18 cellular contexts compared by ENCODE assay signal in the genomic region with DNA sequence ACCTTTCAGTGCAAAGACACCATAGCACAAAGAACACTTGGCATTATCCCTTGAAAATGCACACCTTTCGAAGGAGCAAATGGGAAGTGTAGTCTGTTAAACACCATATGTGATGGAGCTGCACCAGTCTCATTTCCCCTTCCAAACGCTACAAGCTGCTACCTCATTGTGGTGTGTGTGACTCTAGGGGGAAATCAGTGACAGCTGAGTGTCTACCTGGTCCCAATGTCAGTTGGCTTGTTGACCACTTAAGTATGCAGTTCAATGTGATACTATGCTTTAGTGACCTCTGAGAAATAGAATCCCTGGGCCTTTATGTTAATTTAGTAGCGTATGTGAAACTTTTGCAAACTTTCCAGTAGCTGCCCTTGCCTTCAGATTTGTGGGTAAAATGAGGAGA.
"Had no signal": no experiment of that assay in that cellular context is flagged by ENCODE, and none has a peak within 500 bp of the region (broad histone marks: within the 10 kb centered on the region; RNA-seq: fewer than 3 reads in every experiment).

No MANE protein-coding gene starts in this region.

- DNase-seq: esophagus squamous epithelium; foreskin fibroblast; left colon; left ventricle myocardium superior; naive thymus-derived CD8-positive, alpha-beta T cell; posterior cingulate gyrus; spleen; stimulated activated CD4-positive, alpha-beta T cell treated with anti-CD3 and anti-CD28 coated beads, Interleukin-15, amount 100 ng/mL, for 24 hours; stimulated activated CD4-positive, alpha-beta T cell treated with anti-CD3 and anti-CD28 coated beads, Interleukin-1b, Interleukin-23, amount 100 ng/mL, for 48 hours; stimulated activated CD4-positive, alpha-beta T cell treated with anti-CD3 and anti-CD28 coated beads, Interleukin-4, amount 100 ng/mL, for 24 hours; stimulated activated naive CD4-positive, alpha-beta T cell; stomach; substantia nigra; transverse colon had no signal

- H3K27me3 Mint-ChIP-seq: dendritic cell treated with granulocyte-macrophage colony-stimulating factor and Interleukin-4, amounts not matched to agents 40 ng/mL and 50 ng/mL, for 4 days; naive thymus-derived CD8-positive, alpha-beta T cell had no signal

- H3K9me3 Mint-ChIP-seq: dendritic cell treated with granulocyte-macrophage colony-stimulating factor and Interleukin-4, amounts not matched to agents 40 ng/mL and 50 ng/mL, for 4 days; naive thymus-derived CD8-positive, alpha-beta T cell had no signal

- ATAC-seq: gastroesophageal sphincter; left colon; left ventricle myocardium superior; naive thymus-derived CD8-positive, alpha-beta T cell; sciatic nerve had no signal

- H3K4me3 Mint-ChIP-seq: dendritic cell treated with granulocyte-macrophage colony-stimulating factor and Interleukin-4, amounts not matched to agents 40 ng/mL and 50 ng/mL, for 4 days; neural crest cell had no signal

- H3K27ac Mint-ChIP-seq: dendritic cell treated with granulocyte-macrophage colony-stimulating factor and Interleukin-4, amounts not matched to agents 40 ng/mL and 50 ng/mL, for 4 days had no signal
